In the genomic region with DNA sequence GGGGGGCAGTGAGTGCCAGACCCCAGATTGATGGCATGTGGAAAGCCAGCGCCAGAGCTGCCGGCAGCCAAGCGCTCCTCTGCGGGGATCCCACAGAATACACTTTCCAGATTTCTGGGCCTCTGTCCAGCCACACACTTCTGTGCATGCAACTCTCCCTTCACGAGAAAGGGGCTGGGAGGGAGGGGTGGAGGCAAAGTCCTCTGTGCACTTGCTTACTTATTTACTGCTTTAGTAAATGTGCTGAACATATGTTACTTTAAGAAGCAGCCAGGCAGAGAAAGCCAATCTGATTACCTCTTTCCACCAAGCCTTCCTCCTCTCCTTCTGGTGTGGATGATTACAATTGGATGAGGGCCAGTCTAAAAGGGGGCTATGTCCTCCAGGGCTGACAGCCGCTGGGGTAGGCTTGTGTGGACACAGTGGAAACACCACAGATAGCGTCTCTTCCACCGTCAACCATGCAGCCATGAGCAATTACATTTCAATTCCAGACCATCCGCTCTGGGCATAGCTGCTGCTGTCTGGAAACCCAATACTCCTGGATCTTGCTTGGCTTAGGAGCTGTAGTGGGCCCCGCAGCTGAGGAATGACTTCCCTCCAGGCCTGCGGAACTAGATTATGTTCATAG, we compare ENCODE assay signal across 12 cellular contexts.
DNase-seq lines count a peak whose midpoint lies in the region; ATAC-seq, FAIRE-seq and TF ChIP-seq lines count a peak whose summit lies in the region.
"Had no signal": no experiment of that assay in that cellular context is flagged by ENCODE, and none has a peak within 500 bp of the region (broad histone marks: within the 10 kb centered on the region; RNA-seq: fewer than 3 reads in every experiment).

No MANE protein-coding gene starts in this region.

- no peak overlapping the region for H3K23ac ChIP-seq in neuronal stem cell (ENCODE audit: low read depth, low read length, poor library complexity)

- no peak overlapping the region for H3K9ac ChIP-seq in neuronal stem cell (ENCODE audit: low read depth, low read length, poor library complexity)

- no CpG with 5 or more reads among the region's 11 CpGs for WGBS in neuronal stem cell (ENCODE audit: extremely low coverage in 2 of 2, insufficient read length in 2 of 2, insufficient replicate concordance in 1 of 2), 2 donors

- no peak overlapping the region for H2BK12ac ChIP-seq in neuronal stem cell (ENCODE audit: low read length)

- H2AFZ ChIP-seq in neuronal stem cell (ENCODE audit: low read length): no peak overlapping the region

- no peak for ATAC-seq in GM18870 (IDR thresholded peaks at IDR 0.05; ENCODE audit: unreplicated experiment)
- ATAC-seq in HG03460 (IDR thresholded peaks at IDR 0.05; ENCODE audit: unreplicated experiment): no peak
- ATAC-seq: stimulated activated memory B cell treated with anti-CD40 and anti-IgM and Interleukin-4, amounts not matched to agents 10 μg/mL and 1 μg/mL and 100 μg/mL, for 72 hours had no signal

- H2BK15ac ChIP-seq in neuronal stem cell (ENCODE audit: low read length): no peak overlapping the region

- DNase-seq in BE2C (peak; percentile 79), NCI-H82 treated with DMSO at 0.1 percent for 48 hours (lab: John Stamatoyannopoulos, UW; ENCODE audit: unreplicated experiment) (peak; percentile 96), fibroblast of the aortic adventitia (ENCODE audit: low read depth) (peak; percentile 60), neuronal stem cell (ENCODE audit: low spot score) (no peak), GM19239 (ENCODE audit: insufficient read length, low spot score) (no peak)
- no peak for DNase-seq in activated CD4-positive, CD25-positive, alpha-beta regulatory T cell treated with anti-CD3 and anti-CD28 coated beads, Interleukin-2, amount 50 U/mL, for 72 hours
- DNase-seq: cortex of kidney, GDM1 had no signal

- no peak overlapping the region for H3K27ac ChIP-seq in neuronal stem cell (replicated peaks; ENCODE audit: low read length)

- H3K36me3 ChIP-seq in BE2C (no peaks in the 10 kb centered on the region), neuronal stem cell (replicated peaks in 1 of 2; ENCODE audit: control insufficient read depth in 2 of 2, insufficient read depth in 2 of 2, low read length in 2 of 2) (no peaks in the 10 kb centered on the region)

- peaks cover 6% of the 10 kb centered on the region; the same call in 1 of the 2 replicates for H3K4me1 ChIP-seq in BE2C
- peaks cover 0 to 7% of the 10 kb centered on the region in 2 donors for H3K4me1 ChIP-seq in neuronal stem cell (ENCODE audit: control insufficient read depth in 2 of 2, insufficient read depth in 1 of 2, low read depth in 1 of 2, low read length in 2 of 2)

- H3K4me2 ChIP-seq in neuronal stem cell (ENCODE audit: insufficient read depth, low read length, poor library complexity, severe bottlenecking): no peak overlapping the region

- H3K27me3 ChIP-seq in BE2C: no peaks in the 10 kb centered on the region
- no peaks in the 10 kb centered on the region for H3K27me3 ChIP-seq in neuronal stem cell (ENCODE audit: control insufficient read depth in 3 of 3, insufficient read depth in 3 of 3, low read depth in 1 of 3, low read length in 3 of 3)

- H4K91ac ChIP-seq in neuronal stem cell (ENCODE audit: low read depth, low read length, poor library complexity): no peak overlapping the region

- peaks cover 2% of the 10 kb centered on the region for H3K79me1 ChIP-seq in neuronal stem cell (ENCODE audit: low read depth, low read length)

- TF ChIP-seq CTCF in BE2C (IDR thresholded peaks at IDR 0.05; ENCODE audit: low read depth, low read length) (no peak), fibroblast of the aortic adventitia (IDR thresholded peaks at IDR 0.05; ENCODE audit: insufficient read depth, low read length) (no peak)

- H3K4me3 ChIP-seq in BE2C (ENCODE audit: low read depth, low read length) (peak overlapping the region; percentile 26), fibroblast of the aortic adventitia (ENCODE audit: low read depth, low read length) (no peak overlapping the region), neuronal stem cell (ENCODE audit: low read length in 2 of 2) (peak overlapping the region in 1 of 2 donors; percentile 23)

- H4K8ac ChIP-seq in neuronal stem cell (ENCODE audit: low read depth, low read length): no peak overlapping the region

- H3K4ac ChIP-seq in neuronal stem cell (ENCODE audit: low read length): no peak overlapping the region

- H2BK5ac ChIP-seq in neuronal stem cell (ENCODE audit: low read length): no peak overlapping the region

- H3K9me3 ChIP-seq in BE2C (no peaks in the 10 kb centered on the region), neuronal stem cell (replicated peaks in 1 of 2; ENCODE audit: control insufficient read depth in 2 of 2, insufficient read depth in 1 of 2, low read depth in 1 of 2, low read length in 2 of 2) (no peaks in the 10 kb centered on the region)

- H2AK5ac ChIP-seq in neuronal stem cell (ENCODE audit: low read depth, low read length): no peak overlapping the region

- FAIRE-seq in GM19239 (lab: Jason Lieb, UNC): no peak
- FAIRE-seq: H54 had no signal

- peak overlapping the region; percentile 80 for H3K18ac ChIP-seq in neuronal stem cell (ENCODE audit: low read length)

- H3K14ac ChIP-seq in neuronal stem cell (ENCODE audit: low read length): no peak overlapping the region

- no peak overlapping the region for H2BK120ac ChIP-seq in neuronal stem cell (ENCODE audit: low read depth, low read length)

Comparison
In these comparisons a context has a peak if more than half of its experiments do, and no peak if none do; other contexts are left out.
1. DNase-seq: peak in BE2C (single experiment), NCI-H82 treated with DMSO at 0.1 percent for 48 hours (single experiment) and fibroblast of the aortic adventitia (single experiment); none in neuronal stem cell (single experiment), activated CD4-positive, CD25-positive, alpha-beta regulatory T cell treated with anti-CD3 and anti-CD28 coated beads, Interleukin-2, amount 50 U/mL, for 72 hours (single experiment) and GM19239 (single experiment).